ENCODE assay signal across 17 cellular contexts in genomic region chr4:38100474-38101255, GRCh38.
DNase-seq lines count a peak whose midpoint lies in the region; ATAC-seq and TF ChIP-seq lines count a peak whose summit lies in the region.
"Had no signal": no experiment of that assay in that cellular context is flagged by ENCODE, and none has a peak within 500 bp of the region (broad histone marks: within the 10 kb centered on the region; RNA-seq: fewer than 3 reads in every experiment).

No MANE protein-coding gene starts in this region.

- intact Hi-C loops in left ventricle myocardium inferior (cut with micrococcal nuclease) = no loop called here
- intact Hi-C loops in Right ventricle myocardium inferior (cut with DNase I) = no loop called here

- H3K9me3 ChIP-seq in left ventricle myocardium inferior (replicated peaks) (no peaks in the 10 kb centered on the region), endodermal cell (ENCODE audit: control insufficient read depth, low read length) (no peaks in the 10 kb centered on the region)
- H3K9me3 ChIP-seq: left lung, pancreas had no signal

- H3K4me1 ChIP-seq in left ventricle myocardium inferior = peaks cover 15% of the 10 kb centered on the region
- no peaks in the 10 kb centered on the region for H3K4me1 ChIP-seq in endodermal cell (ENCODE audit: control insufficient read depth, insufficient read depth, low read length)
- H3K4me1 ChIP-seq: left lung, pancreas had no signal

- no peaks in the 10 kb centered on the region for H3K27me3 Mint-ChIP-seq in osteocyte (ENCODE audit: unreplicated experiment)
- H3K27me3 Mint-ChIP-seq in endodermal cell (ENCODE audit: insufficient read depth) = no peaks in the 10 kb centered on the region
- H3K27me3 Mint-ChIP-seq: CD4-positive, alpha-beta T cell had no signal

- peak overlapping the region; percentile 93 for H3K27ac Mint-ChIP-seq in osteocyte (ENCODE audit: unreplicated experiment)
- no peak overlapping the region for H3K27ac Mint-ChIP-seq in endodermal cell
- H3K27ac Mint-ChIP-seq: CD4-positive, alpha-beta T cell had no signal

- no peaks in the 10 kb centered on the region for H3K27me3 ChIP-seq in left ventricle myocardium inferior (ENCODE audit: low read depth)
- H3K27me3 ChIP-seq in endodermal cell (ENCODE audit: control insufficient read depth, insufficient read depth, low read length, poor library complexity, severe bottlenecking) = no peaks in the 10 kb centered on the region
- H3K27me3 ChIP-seq: left lung, pancreas had no signal

- H3K36me3 Mint-ChIP-seq in osteocyte (ENCODE audit: unreplicated experiment) (peaks cover 9% of the 10 kb centered on the region), endodermal cell (ENCODE audit: low read depth) (peaks cover 45% of the 10 kb centered on the region)

- peaks cover 68% of the 10 kb centered on the region for H3K36me3 ChIP-seq in left ventricle myocardium inferior
- H3K36me3 ChIP-seq in endodermal cell (ENCODE audit: control insufficient read depth, insufficient read depth, low read length) = peaks cover 48% of the 10 kb centered on the region

- 94% methylated on average over 3 to 5 of the region's 5 CpGs for WGBS in endodermal cell (ENCODE audit: insufficient coverage in 1 of 2, insufficient read length in 1 of 2), 2 experiments

- H3K4me3 Mint-ChIP-seq in osteocyte (ENCODE audit: unreplicated experiment) = no peak overlapping the region
- H3K4me3 Mint-ChIP-seq in endodermal cell = no peak overlapping the region
- H3K4me3 Mint-ChIP-seq: CD4-positive, alpha-beta T cell had no signal

- peaks cover 39% of the 10 kb centered on the region for H3K4me1 Mint-ChIP-seq in osteocyte (ENCODE audit: unreplicated experiment)
- H3K4me1 Mint-ChIP-seq in endodermal cell = no peaks in the 10 kb centered on the region

- H3K27ac ChIP-seq in left ventricle myocardium inferior (replicated peaks) (peak overlapping the region; percentile 25), coronary artery (peak overlapping the region; percentile 6 to 81), endodermal cell (ENCODE audit: low read depth, low read length) (no peak overlapping the region)
- H3K27ac ChIP-seq: left lung, pancreas, SK-N-MC had no signal

- no peak overlapping the region for H3K9ac ChIP-seq in endodermal cell (ENCODE audit: extremely low read depth, low read length, poor library complexity, severe bottlenecking)

- ATAC-seq in Right ventricle myocardium inferior (no peak), HG02938 (IDR thresholded peaks at IDR 0.05; ENCODE audit: unreplicated experiment) (no peak)
- ATAC-seq: activated CD4-positive, CD25-positive, alpha-beta regulatory T cell treated with anti-CD3 and anti-CD28 coated beads, Interleukin-2, amount 50 U/mL, for 24 hours had no signal

- DNase-seq in left ventricle myocardium inferior = no peak
- no peak for DNase-seq in Right ventricle myocardium inferior (ENCODE audit: missing footprints)
- no peak for DNase-seq in coronary artery (ENCODE audit: low spot score)
- DNase-seq in osteocyte (ENCODE audit: extremely low spot score, unreplicated experiment) = no peak
- no peak for DNase-seq in GM03348 (ENCODE audit: low spot score)
- no peak for DNase-seq in amniotic stem cell (lab: John Stamatoyannopoulos, UW)
- no peak for DNase-seq in endodermal cell
- DNase-seq: activated naive CD4-positive, alpha-beta T cell treated with anti-CD3 and anti-CD28 coated beads, Interleukin-2, amount 50 U/mL, for 16 hours; CD4-positive, alpha-beta T cell; DMS79 treated with DMSO at 0.1 percent for 48 hours; left lung; NCI-H146; pancreas; stimulated activated CD8-positive, alpha-beta memory T cell treated with anti-CD3 and anti-CD28 coated beads, Interleukin-4, amount 100 ng/mL, for 48 hours had no signal

- TF ChIP-seq CTCF in left ventricle myocardium inferior (IDR thresholded peaks at IDR 0.05; ENCODE audit: borderline replicate concordance) (no peak), coronary artery (IDR thresholded peaks at IDR 0.05) (no peak), osteocyte (IDR thresholded peaks at IDR 0.05) (no peak), endodermal cell (conservative IDR thresholded peaks at IDR 0.05) (no peak)

- H3K9me3 Mint-ChIP-seq in osteocyte (ENCODE audit: unreplicated experiment) = no peaks in the 10 kb centered on the region
- H3K9me3 Mint-ChIP-seq in endodermal cell = no peaks in the 10 kb centered on the region
- H3K9me3 Mint-ChIP-seq: CD4-positive, alpha-beta T cell had no signal

- H3K4me3 ChIP-seq in left ventricle myocardium inferior = no peak overlapping the region
- H3K4me3 ChIP-seq in coronary artery = no peak overlapping the region
- no peak overlapping the region for H3K4me3 ChIP-seq in endodermal cell (ENCODE audit: low read length)
- H3K4me3 ChIP-seq: left lung, pancreas, SK-N-MC had no signal
